Comparison of ENCODE assay signal across 8 cellular contexts in genomic region chr17:76492989-76493501, GRCh38. TPM values are rescaled to one million over a fixed set of nuclear protein-coding genes. Genes with fewer than 3 reads are reported as not detected.
A peak's percentile ranks its signal among the peaks of the same experiment; 100 is the strongest.
DNase-seq lines count a peak whose midpoint lies in the region; ATAC-seq and TF ChIP-seq lines count a peak whose summit lies in the region.

No MANE protein-coding gene starts in this region.

- no peaks in the 10 kb centered on the region for H3K9me2 ChIP-seq in DOHH2 (replicated peaks; ENCODE audit: control insufficient read depth, low read length)

- H3K27ac ChIP-seq in DOHH2 (ENCODE audit: low read depth, low read length), result peak overlapping the region; percentile 72

- peaks cover 66% of the 10 kb centered on the region for H3K4me1 ChIP-seq in DOHH2 (ENCODE audit: control insufficient read depth, low read length)

- peaks cover 11% of the 10 kb centered on the region for H3K36me3 ChIP-seq in DOHH2 (ENCODE audit: control insufficient read depth, low read length)

- peaks cover 39% of the 10 kb centered on the region for H3K79me2 ChIP-seq in DOHH2 (ENCODE audit: control insufficient read depth, low read length)

- no peaks in the 10 kb centered on the region for H3K27me3 ChIP-seq in DOHH2 (ENCODE audit: control insufficient read depth, low read length)

- H3K9me3 ChIP-seq in DOHH2 (ENCODE audit: control insufficient read depth, insufficient read depth, low read length), result no peaks in the 10 kb centered on the region

- ATAC-seq in GM21390 (IDR thresholded peaks at IDR 0.05; ENCODE audit: unreplicated experiment), result peak; percentile 33
- peak; percentile 39 for ATAC-seq in omental fat pad (ENCODE audit: low FRiP score)

- H4K20me1 ChIP-seq in DOHH2 (ENCODE audit: control insufficient read depth, insufficient read depth, low read depth, low read length), result no peaks in the 10 kb centered on the region

- TF ChIP-seq CTCF in DOHH2 (IDR thresholded peaks at IDR 0.05; ENCODE audit: low read depth, low read length, poor library complexity, severe bottlenecking) (no peak), fibroblast of mammary gland (conservative IDR thresholded peaks at IDR 0.05; ENCODE audit: control insufficient read depth, insufficient read depth, low read depth, low read length) (no peak), omental fat pad (IDR thresholded peaks at IDR 0.05) (no peak)

- H3K4me3 ChIP-seq in DOHH2 (ENCODE audit: low read length) (peak overlapping the region; percentile 63), fibroblast of mammary gland (ENCODE audit: control insufficient read depth, low read depth, low read length) (no peak overlapping the region)

- H3K4me2 ChIP-seq in DOHH2 (ENCODE audit: low read length), result peak overlapping the region; percentile 88

- DNase-seq in LHCN-M2 (ENCODE audit: low read depth) (peak; percentile 91), fibroblast of mammary gland (ENCODE audit: low read depth) (peak; percentile 63), omental fat pad (ENCODE audit: low spot score) (no peak), NCI-H524 (lab: John Stamatoyannopoulos, UW) (no peak), HuH-7 (ENCODE audit: low spot score) (no peak)
- peak; percentile 68 to 73 for DNase-seq in activated T-cell treated with anti-CD3 and anti-CD28 coated beads, Interleukin-2, amount 50 U/mL, for 48 hours

- H3F3A ChIP-seq in DOHH2 (ENCODE audit: control insufficient read depth, insufficient read depth), result no peaks in the 10 kb centered on the region; the same call in 1 of the 2 replicates

RNA-seq across cellular contexts. Expression of gene RHBDF2, which starts 8.2 kb away (rescaled TPM):
- total RNA-seq in LHCN-M2 (2014; rRNA removed) (12.2 and 17.6 TPM in 2 replicates), omental fat pad (10 to 100 TPM; 29.9 to 77.9 (median 56.7) TPM)
- 6.4 TPM for polyA plus RNA-seq in LHCN-M2 (2012)

RNA-seq across cellular contexts. Expression of gene AANAT, which starts 25.6 kb away (rescaled TPM):
- total RNA-seq in LHCN-M2 (2014; rRNA removed) (not detected in 2 replicates), omental fat pad (not detected)
- polyA plus RNA-seq in LHCN-M2 (2012), result 0.12 TPM

RNA-seq across cellular contexts. Expression of gene UBE2O, which starts 40.1 kb away (rescaled TPM):
- total RNA-seq in LHCN-M2 (2014; rRNA removed) (12.7 and 15.7 TPM in 2 replicates), omental fat pad (10 to 100 TPM; 12.5 to 27.5 (median 20.0) TPM)
- polyA plus RNA-seq in LHCN-M2 (2012), result 11.7 TPM

RNA-seq across cellular contexts. Expression of gene CYGB, which starts 44.5 kb away (rescaled TPM):
- total RNA-seq in LHCN-M2 (2014; rRNA removed) (3.3 and 3.7 TPM in 2 replicates), omental fat pad (10 to 100 TPM; 18.9 to 46.2 (median 35.2) TPM)
- polyA plus RNA-seq in LHCN-M2 (2012), result 1.2 TPM

RNA-seq across cellular contexts. Expression of gene PRCD, which starts 46.8 kb away (rescaled TPM):
- 0.06 and 0.86 TPM in 2 replicates for total RNA-seq in LHCN-M2 (2014; rRNA removed)
- 0.19 TPM for polyA plus RNA-seq in LHCN-M2 (2012)
- 10 to 100 TPM in 1 of 4 donors, 1 to 10 TPM in 3; 2.3 to 20.0 (median 3.5) TPM for total RNA-seq in omental fat pad

Comparison
In these comparisons a context has a peak if more than half of its experiments do, and no peak if none do; other contexts are left out.
1. DNase-seq: peak in LHCN-M2 (single experiment), activated T-cell treated with anti-CD3 and anti-CD28 coated beads, Interleukin-2, amount 50 U/mL, for 48 hours (2 of 2) and fibroblast of mammary gland (single experiment); none in omental fat pad (single experiment), NCI-H524 (0 of 2) and HuH-7 (single experiment).